Comparison of ENCODE assay signal across 12 cellular contexts in genomic region chr13:99984463-99985242, GRCh38. TPM values are rescaled to one million over a fixed set of nuclear protein-coding genes. Genes with fewer than 3 reads are reported as not detected.
DNase-seq lines count a peak whose midpoint lies in the region; ATAC-seq and TF ChIP-seq lines count a peak whose summit lies in the region.
"Had no signal": no experiment of that assay in that cellular context is flagged by ENCODE, and none has a peak within 500 bp of the region (broad histone marks: within the 10 kb centered on the region; RNA-seq: fewer than 3 reads in every experiment).

No MANE protein-coding gene starts in this region.

- peak overlapping the region; percentile 42 for H3K27ac Mint-ChIP-seq in activated CD4-positive, alpha-beta T cell treated with anti-CD3 and anti-CD28 coated beads for 36 hours

- H3K4me1 ChIP-seq in neuron (ENCODE audit: insufficient read depth, low read length) (peaks cover 23% of the 10 kb centered on the region), aorta (ENCODE audit: control insufficient read depth in 1 of 2, insufficient read depth in 2 of 2, low read length in 2 of 2) (no peaks in the 10 kb centered on the region)

- POLR2A ChIA-PET in activated CD4-positive, alpha-beta T cell treated with anti-CD3 and anti-CD28 coated beads for 36 hours (lab: Charles Lee) = interaction anchor here (1.2 kb wide), 1 partner anchor 14 kb away, joined by 4 read pairs; no protein-coding TSS in a partner anchor

- peaks cover 48% of the 10 kb centered on the region for H3K36me3 ChIP-seq in neuron (ENCODE audit: insufficient read depth, low read length)
- H3K36me3 ChIP-seq in aorta (ENCODE audit: control insufficient read depth in 1 of 2, insufficient read depth in 2 of 2, low read length in 1 of 2) = no peaks in the 10 kb centered on the region
- H3K36me3 ChIP-seq: BLaER1 treated with 17β-estradiol and CSF1 and Interleukin-3, amounts not matched to agents 10 nM and 100 nM had no signal

- CTCF ChIA-PET in activated CD4-positive, alpha-beta T cell treated with anti-CD3 and anti-CD28 coated beads for 36 hours (lab: Charles Lee) = no interaction called here

- H3K4me3 ChIP-seq in choroid plexus epithelial cell (ENCODE audit: low read depth, low read length) = peak overlapping the region; percentile 90
- peak overlapping the region; percentile 85 for H3K4me3 ChIP-seq in neuron (ENCODE audit: low read length)
- no peak overlapping the region for H3K4me3 ChIP-seq in aorta (ENCODE audit: low read length in 2 of 2)
- H3K4me3 ChIP-seq: BLaER1 treated with 17β-estradiol and CSF1 and Interleukin-3, amounts not matched to agents 10 nM and 100 nM had no signal

- peak; percentile 46 for DNase-seq in activated CD4-positive, alpha-beta T cell treated with anti-CD3 and anti-CD28 coated beads for 36 hours
- DNase-seq in activated CD4-positive, alpha-beta T cell treated with anti-CD3 and anti-CD28 coated beads, Interleukin-2, amount 50 U/mL, for 4 hours = no peak
- peak; percentile 56 for DNase-seq in NCI-H526 treated with DMSO at 0.1 percent for 48 hours (lab: John Stamatoyannopoulos, UW)
- DNase-seq in choroid plexus epithelial cell (ENCODE audit: low read depth) = peak; percentile 63
- no peak for DNase-seq in Ammon's horn (ENCODE audit: low spot score)
- DNase-seq in aorta = no peak
- DNase-seq: central memory CD4-positive, alpha-beta T cell; kidney had no signal

- H2AFZ ChIP-seq in neuron (ENCODE audit: low read depth, low read length) = no peak overlapping the region

- H3K9me3 ChIP-seq in neuron (ENCODE audit: low read length) (no peaks in the 10 kb centered on the region), aorta (ENCODE audit: control insufficient read depth, low read length) (no peaks in the 10 kb centered on the region)

- H3K36me3 Mint-ChIP-seq in activated CD4-positive, alpha-beta T cell treated with anti-CD3 and anti-CD28 coated beads for 36 hours (ENCODE audit: low read depth) = no peaks in the 10 kb centered on the region

- intact Hi-C loops in activated CD4-positive, alpha-beta T cell treated with anti-CD3 and anti-CD28 coated beads for 36 hours (cut with DNase I, micrococcal nuclease) = loop anchor here (2.0 to 10.0 kb wide), 6 partner anchors 26 to 688 kb away; partner anchors contain the start of gene TMTC4 (in 1 of the 2)
- intact Hi-C loops in aorta (cut with DNase I) = no loop called here

- H3K4me3 Mint-ChIP-seq in activated CD4-positive, alpha-beta T cell treated with anti-CD3 and anti-CD28 coated beads for 36 hours = peak overlapping the region; percentile 21

- no peak for TF ChIP-seq CTCF in choroid plexus epithelial cell (conservative IDR thresholded peaks at IDR 0.05; ENCODE audit: low read depth, low read length)

- H3K9me3 Mint-ChIP-seq in activated CD4-positive, alpha-beta T cell treated with anti-CD3 and anti-CD28 coated beads for 36 hours (ENCODE audit: low read depth) = no peaks in the 10 kb centered on the region

- H3K27ac ChIP-seq in aorta (ENCODE audit: low read depth in 1 of 2, low read length in 2 of 2) = no peak overlapping the region
- H3K27ac ChIP-seq: BLaER1 treated with 17β-estradiol and CSF1 and Interleukin-3, amounts not matched to agents 10 nM and 100 nM had no signal

- H3K27me3 ChIP-seq in neuron (ENCODE audit: insufficient read depth, low read length) (no peaks in the 10 kb centered on the region), aorta (ENCODE audit: control insufficient read depth in 1 of 2, insufficient read depth in 2 of 2, low read length in 1 of 2) (no peaks in the 10 kb centered on the region)

- peaks cover 61% of the 10 kb centered on the region for H3K27me3 Mint-ChIP-seq in activated CD4-positive, alpha-beta T cell treated with anti-CD3 and anti-CD28 coated beads for 36 hours

- 11 to 13% methylated on average over 41 to 44 of the region's 44 CpGs for WGBS in aorta, 2 donors

- H3K4me1 Mint-ChIP-seq in activated CD4-positive, alpha-beta T cell treated with anti-CD3 and anti-CD28 coated beads for 36 hours = peaks cover 25% of the 10 kb centered on the region

- no peak for ATAC-seq in activated CD4-positive, alpha-beta T cell treated with anti-CD3 and anti-CD28 coated beads for 36 hours
- ATAC-seq in HG03139 (IDR thresholded peaks at IDR 0.05; ENCODE audit: unreplicated experiment) (no peak), aorta (ENCODE audit: low FRiP score) (no peak)
- ATAC-seq: sciatic nerve had no signal

RNA-seq across cellular contexts. Expression of gene ZIC2, which starts 3.1 kb away (rescaled TPM):
- not detected for total RNA-seq in activated CD4-positive, alpha-beta T cell treated with anti-CD3 and anti-CD28 coated beads for 36 hours
- not detected for total RNA-seq in aorta
- polyA plus RNA-seq in aorta = under 1 TPM in 1 of 2 donors, not detected in 1; 0.18 TPM
- total RNA-seq: sciatic nerve had no signal

RNA-seq across cellular contexts. Expression of gene ZIC5, which starts 13.1 kb away (rescaled TPM):
- not detected for total RNA-seq in activated CD4-positive, alpha-beta T cell treated with anti-CD3 and anti-CD28 coated beads for 36 hours
- not detected for total RNA-seq in aorta
- polyA plus RNA-seq in aorta = under 1 TPM in 1 of 2 donors, not detected in 1; 0.13 TPM
- total RNA-seq: kidney, sciatic nerve had no signal

Comparison
In these comparisons a context has a peak if more than half of its experiments do, and no peak if none do; other contexts are left out.
1. DNase-seq: peak in activated CD4-positive, alpha-beta T cell treated with anti-CD3 and anti-CD28 coated beads for 36 hours (single experiment), NCI-H526 treated with DMSO at 0.1 percent for 48 hours (single experiment) and choroid plexus epithelial cell (single experiment); none in activated CD4-positive, alpha-beta T cell treated with anti-CD3 and anti-CD28 coated beads, Interleukin-2, amount 50 U/mL, for 4 hours (0 of 2), Ammon's horn (single experiment) and aorta (0 of 2).
2. H3K4me3 ChIP-seq: peak in choroid plexus epithelial cell (single experiment) and neuron (single experiment); none in aorta (0 of 2).
3. intact Hi-C loops: an anchor here in activated CD4-positive, alpha-beta T cell treated with anti-CD3 and anti-CD28 coated beads for 36 hours (2.0 to 10.0 kb wide); none called in aorta.